34 cellular contexts compared by ENCODE assay signal in the genomic region with DNA sequence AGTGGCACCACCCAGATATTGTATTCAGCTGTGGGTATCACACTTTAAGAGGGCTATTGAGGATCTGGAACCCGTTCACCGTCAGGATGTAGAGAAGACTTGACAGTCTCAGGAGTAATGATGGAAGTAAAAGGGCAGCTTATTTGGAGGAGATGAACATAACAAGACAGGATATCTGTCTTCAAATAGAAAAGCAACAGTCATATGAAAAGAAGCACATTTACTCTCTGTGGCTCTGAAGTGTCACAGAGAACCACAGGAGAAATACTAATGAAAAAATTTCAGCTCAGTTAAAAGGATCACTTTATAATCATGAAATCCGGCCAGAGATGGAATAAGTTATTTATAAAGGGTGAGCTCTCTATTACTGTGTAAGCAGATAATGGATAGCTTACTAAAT.
"Had no signal": no experiment of that assay in that cellular context is flagged by ENCODE, and none has a peak within 500 bp of the region (broad histone marks: within the 10 kb centered on the region; RNA-seq: fewer than 3 reads in every experiment).

No MANE protein-coding gene starts in this region.

- H3K27ac ChIP-seq: brain microvascular endothelial cell, KMS-11, Peyer's patch, SJSA1, WERI-Rb-1 had no signal

- H3K4me1 ChIP-seq: Peyer's patch had no signal

- ATAC-seq: PC-3, SK-N-SH treated with all-trans-retinoic acid at 6 μM for 48 hours had no signal

- H3K9me3 ChIP-seq: Peyer's patch, SJSA1 had no signal

- H3K27me3 Mint-ChIP-seq: activated CD4-positive, alpha-beta T cell treated with anti-CD3 and anti-CD28 coated beads, Interleukin-2, amount 10 ng/mL, durations not matched to agents 7 days and 5 days; activated naive CD8-positive, alpha-beta T cell treated with anti-CD3 and anti-CD28 coated beads for 36 hours had no signal

- H3K4me3 ChIP-seq: Peyer's patch, SJSA1 had no signal

- H3K4me2 ChIP-seq: KMS-11 had no signal

- H3K36me3 ChIP-seq: brain microvascular endothelial cell, Peyer's patch, SJSA1, WERI-Rb-1 had no signal

- DNase-seq: activated CD4-positive, alpha-beta T cell treated with anti-CD3 and anti-CD28 coated beads for 1 hour; activated CD4-positive, alpha-beta T cell treated with anti-CD3 and anti-CD28 coated beads, Interleukin-2, amount 10 ng/mL, durations not matched to agents 7 days and 5 days; activated CD4-positive, alpha-beta T cell treated with anti-CD3 and anti-CD28 coated beads, Interleukin-2, amount 50 U/mL, for 48 hours; activated CD4-positive, CD25-positive, alpha-beta regulatory T cell; activated CD8-positive, alpha-beta memory T cell treated with anti-CD3 and anti-CD28 coated beads, Interleukin-2, amount 50 U/mL, for 4 hours; activated effector memory CD4-positive, alpha-beta T cell treated with Interleukin-2 at 50 U/mL for 16 hours; activated naive CD4-positive, alpha-beta T cell; activated naive CD4-positive, alpha-beta T cell treated with anti-CD3 and anti-CD28 coated beads, Interleukin-2, amount 50 U/mL, for 16 hours; activated naive CD8-positive, alpha-beta T cell treated with anti-CD3 and anti-CD28 coated beads for 36 hours; activated T-cell treated with anti-CD3 and anti-CD28 coated beads for 4 hours; activated T-cell treated with anti-CD3 and anti-CD28 coated beads, Interleukin-2, amount 50 U/mL, for 48 hours; amniotic stem cell; aorta; brain microvascular endothelial cell; central memory CD4-positive, alpha-beta T cell; MM.1S; MV-4-11; NCI-H1092; NCI-H1436 treated with DMSO at 0.1 percent for 48 hours; NCI-H1694 treated with DMSO at 0.1 percent for 48 hours; NCI-H2029; NCI-H345; NCI-H524 treated with DMSO at 0.1 percent for 48 hours; PC-3; Peyer's patch; RPMI8226; SHP77 treated with DMSO at 0.1 percent for 48 hours; SW 1271; T-helper 1 cell; T1000; WERI-Rb-1 had no signal

- H3K9me3 Mint-ChIP-seq: activated CD4-positive, alpha-beta T cell treated with anti-CD3 and anti-CD28 coated beads, Interleukin-2, amount 10 ng/mL, durations not matched to agents 7 days and 5 days had no signal

- H3K27me3 ChIP-seq: brain microvascular endothelial cell, Peyer's patch, SJSA1 had no signal

- H3K9ac ChIP-seq: KMS-11 had no signal

- H3K27ac Mint-ChIP-seq: activated CD4-positive, alpha-beta T cell treated with anti-CD3 and anti-CD28 coated beads, Interleukin-2, amount 10 ng/mL, durations not matched to agents 7 days and 5 days; activated naive CD8-positive, alpha-beta T cell treated with anti-CD3 and anti-CD28 coated beads for 36 hours had no signal

- H3K4me3 Mint-ChIP-seq: activated CD4-positive, alpha-beta T cell treated with anti-CD3 and anti-CD28 coated beads, Interleukin-2, amount 10 ng/mL, durations not matched to agents 7 days and 5 days; activated naive CD8-positive, alpha-beta T cell treated with anti-CD3 and anti-CD28 coated beads for 36 hours had no signal
